ENCODE assay signal across 19 cellular contexts in the genomic region with DNA sequence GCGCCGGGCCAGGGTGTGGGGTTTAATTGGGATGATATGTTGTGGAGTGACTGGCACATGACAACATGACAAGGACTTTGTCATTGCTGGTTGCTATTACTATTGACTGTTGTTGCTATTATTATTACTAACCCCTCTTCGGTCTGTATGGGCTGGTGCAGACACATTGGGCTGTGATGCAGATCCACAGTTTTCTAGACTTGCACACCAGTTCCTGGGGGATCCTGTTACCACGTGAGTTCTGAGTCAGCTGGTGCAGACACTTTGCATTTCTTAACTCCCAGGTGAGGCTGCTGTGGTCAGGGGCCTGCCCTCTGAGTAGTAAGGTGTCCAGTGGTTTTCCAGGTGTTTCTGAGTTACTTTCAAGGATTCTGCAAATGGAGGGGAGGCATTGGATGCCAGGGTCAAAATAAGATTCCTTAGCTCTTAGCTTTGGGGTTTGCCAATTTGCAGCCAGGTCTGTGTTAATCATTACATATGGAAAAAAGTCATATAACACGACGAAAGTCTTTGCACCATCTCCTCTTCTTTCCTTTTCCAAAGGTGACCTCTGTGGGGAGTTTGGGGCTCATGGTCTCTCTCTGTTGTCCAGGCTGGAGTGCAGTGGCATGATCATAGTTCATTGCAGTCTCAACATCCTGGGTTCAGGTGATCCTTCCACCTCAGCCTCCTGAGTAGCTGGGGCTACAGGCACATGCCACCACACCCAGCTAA. TPM values are rescaled to one million over a fixed set of nuclear protein-coding genes. Genes with fewer than 3 reads are reported as not detected.
DNase-seq lines count a peak whose midpoint lies in the region; ATAC-seq, FAIRE-seq and TF ChIP-seq lines count a peak whose summit lies in the region.
"Had no signal": no experiment of that assay in that cellular context is flagged by ENCODE, and none has a peak within 500 bp of the region (broad histone marks: within the 10 kb centered on the region; RNA-seq: fewer than 3 reads in every experiment).

No MANE protein-coding gene starts in this region.

- no peak overlapping the region for H2AFZ ChIP-seq in astrocyte (ENCODE audit: low read depth, low read length)
- H2AFZ ChIP-seq in keratinocyte (ENCODE audit: control insufficient read depth, low read length): no peak overlapping the region

- H3K36me3 ChIP-seq in astrocyte (ENCODE audit: insufficient read depth, low read length) (no peaks in the 10 kb centered on the region), keratinocyte (ENCODE audit: control insufficient read depth in 2 of 2, extremely low read depth in 1 of 2, insufficient read depth in 2 of 2, low read length in 2 of 2) (peaks cover 1 to 4% of the 10 kb centered on the region in 2 experiments)
- H3K36me3 ChIP-seq: BE2C had no signal

- H3K4me1 ChIP-seq in astrocyte (ENCODE audit: insufficient read depth, low read length) (no peaks in the 10 kb centered on the region), keratinocyte (ENCODE audit: control insufficient read depth, extremely low read depth, insufficient read depth, low read length) (peaks cover 18% of the 10 kb centered on the region)
- H3K4me1 ChIP-seq: BE2C had no signal

- peaks cover 92% of the 10 kb centered on the region for H3K79me2 ChIP-seq in astrocyte (ENCODE audit: insufficient read depth, low read length)
- H3K79me2 ChIP-seq in keratinocyte (ENCODE audit: control insufficient read depth, insufficient read depth, low read length): peaks cover 68% of the 10 kb centered on the region

- TF ChIP-seq CTCF in natural killer cell (IDR thresholded peaks at IDR 0.05) (no peak), astrocyte (IDR thresholded peaks at IDR 0.05; ENCODE audit: insufficient read depth, low read depth, low read length) (no peak), keratinocyte (optimal IDR thresholded peaks at IDR 0.05 in 1 of 3, IDR thresholded peaks at IDR 0.05 in 1 of 3, conservative IDR thresholded peaks at IDR 0.05 in 1 of 3; ENCODE audit: extremely low read depth in 1 of 3, insufficient read depth in 2 of 3, low read length in 3 of 3) (no peak), GM20000 (IDR thresholded peaks at IDR 0.05; ENCODE audit: extremely low read depth, missing control alignments) (no peak)

- DNase-seq in natural killer cell (no peak), astrocyte (ENCODE audit: low read depth) (no peak), keratinocyte (ENCODE audit: low read depth, low spot score) (no peak), DMS79 (lab: John Stamatoyannopoulos, UW) (no peak), GM20000 (ENCODE audit: low spot score) (no peak), cerebellar nuclear complex (lab: John Stamatoyannopoulos, UW) (no peak)
- no peak for DNase-seq in natural killer cell treated with Interleukin-12 subunit alpha and Interleukin-12 subunit beta and Interleukin-15 and Interleukin-18, amount 100 ng/mL, for 72 hours (ENCODE audit: low spot score)
- DNase-seq in stimulated activated naive B cell treated with anti-CD40 and anti-IgM and Interleukin-4, amounts not matched to agents 10 μg/mL and 1 μg/mL and 100 μg/mL, for 72 hours: no peak
- DNase-seq: BE2C; CD8-positive, alpha-beta T cell; GF-D8; KBM-7; NCI-H1092; NCI-H1694; NCI-H345; NCI-H526 treated with DMSO at 0.1 percent for 48 hours; NK-92 treated with Interleukin-12 subunit alpha and Interleukin-12 subunit beta, amount 100 ng/mL, for 24 hours; OCI-M1 had no signal

- H3K27me3 Mint-ChIP-seq in natural killer cell (ENCODE audit: low read depth in 2 of 2): no peaks in the 10 kb centered on the region
- H3K27me3 Mint-ChIP-seq in natural killer cell treated with Interleukin-12 subunit alpha and Interleukin-12 subunit beta and Interleukin-15 and Interleukin-18, amount 100 ng/mL, for 72 hours: no peaks in the 10 kb centered on the region
- no peaks in the 10 kb centered on the region for H3K27me3 Mint-ChIP-seq in astrocyte (ENCODE audit: low read depth, unreplicated experiment)
- H3K27me3 Mint-ChIP-seq in stimulated activated naive B cell treated with anti-CD40 and anti-IgM and Interleukin-4, amounts not matched to agents 10 μg/mL and 1 μg/mL and 100 μg/mL, for 72 hours: no peaks in the 10 kb centered on the region

- H3K4me2 ChIP-seq in astrocyte (ENCODE audit: low read length) (no peak overlapping the region), keratinocyte (ENCODE audit: control insufficient read depth, extremely low read depth, insufficient read depth, low read depth, low read length) (no peak overlapping the region)

- H3K9me3 Mint-ChIP-seq in natural killer cell (no peaks in the 10 kb centered on the region), astrocyte (ENCODE audit: unreplicated experiment) (no peaks in the 10 kb centered on the region)
- no peaks in the 10 kb centered on the region for H3K9me3 Mint-ChIP-seq in natural killer cell treated with Interleukin-12 subunit alpha and Interleukin-12 subunit beta and Interleukin-15 and Interleukin-18, amount 100 ng/mL, for 72 hours
- no peaks in the 10 kb centered on the region for H3K9me3 Mint-ChIP-seq in stimulated activated naive B cell treated with anti-CD40 and anti-IgM and Interleukin-4, amounts not matched to agents 10 μg/mL and 1 μg/mL and 100 μg/mL, for 72 hours
- H3K9me3 Mint-ChIP-seq: CD8-positive, alpha-beta T cell had no signal

- H3K4me1 Mint-ChIP-seq in natural killer cell (peaks cover 39 to 48% of the 10 kb centered on the region in 2 donors), astrocyte (ENCODE audit: low read depth, unreplicated experiment) (peaks cover 10% of the 10 kb centered on the region)
- H3K4me1 Mint-ChIP-seq in natural killer cell treated with Interleukin-12 subunit alpha and Interleukin-12 subunit beta and Interleukin-15 and Interleukin-18, amount 100 ng/mL, for 72 hours (ENCODE audit: low read depth in 2 of 2): peaks cover 11 to 39% of the 10 kb centered on the region in 2 donors
- peaks cover 26 to 59% of the 10 kb centered on the region in 2 donors for H3K4me1 Mint-ChIP-seq in stimulated activated naive B cell treated with anti-CD40 and anti-IgM and Interleukin-4, amounts not matched to agents 10 μg/mL and 1 μg/mL and 100 μg/mL, for 72 hours

- no peak overlapping the region for H3K27ac ChIP-seq in astrocyte (ENCODE audit: low read depth, low read length)
- no peak overlapping the region for H3K27ac ChIP-seq in keratinocyte (ENCODE audit: control insufficient read depth, insufficient read depth, low read length)

- ATAC-seq in natural killer cell: no peak
- ATAC-seq in natural killer cell treated with Interleukin-12 subunit alpha and Interleukin-12 subunit beta and Interleukin-15 and Interleukin-18, amount 100 ng/mL, for 72 hours: no peak
- peak; percentile 52 to 74 for ATAC-seq in stimulated activated naive B cell treated with anti-CD40 and anti-IgM and Interleukin-4, amounts not matched to agents 10 μg/mL and 1 μg/mL and 100 μg/mL, for 72 hours (replicated peaks)
- ATAC-seq: CD8-positive, alpha-beta T cell had no signal

- H3K27me3 ChIP-seq in astrocyte (ENCODE audit: insufficient read depth, low read length) (no peaks in the 10 kb centered on the region), keratinocyte (ENCODE audit: control insufficient read depth, extremely low read depth, insufficient read depth, low read length) (no peaks in the 10 kb centered on the region)
- H3K27me3 ChIP-seq: BE2C had no signal

- H3K36me3 Mint-ChIP-seq in natural killer cell (no peaks in the 10 kb centered on the region), astrocyte (ENCODE audit: low read depth, unreplicated experiment) (peaks cover 10% of the 10 kb centered on the region)
- H3K36me3 Mint-ChIP-seq in natural killer cell treated with Interleukin-12 subunit alpha and Interleukin-12 subunit beta and Interleukin-15 and Interleukin-18, amount 100 ng/mL, for 72 hours: no peaks in the 10 kb centered on the region
- H3K36me3 Mint-ChIP-seq in stimulated activated naive B cell treated with anti-CD40 and anti-IgM and Interleukin-4, amounts not matched to agents 10 μg/mL and 1 μg/mL and 100 μg/mL, for 72 hours: peaks cover 22 to 23% of the 10 kb centered on the region in 2 donors

- H3K27ac Mint-ChIP-seq in natural killer cell (peak overlapping the region; percentile 11 to 54), astrocyte (ENCODE audit: unreplicated experiment) (peak overlapping the region; percentile 72)
- no peak overlapping the region for H3K27ac Mint-ChIP-seq in natural killer cell treated with Interleukin-12 subunit alpha and Interleukin-12 subunit beta and Interleukin-15 and Interleukin-18, amount 100 ng/mL, for 72 hours
- H3K27ac Mint-ChIP-seq in stimulated activated naive B cell treated with anti-CD40 and anti-IgM and Interleukin-4, amounts not matched to agents 10 μg/mL and 1 μg/mL and 100 μg/mL, for 72 hours: peak overlapping the region; percentile 31
- H3K27ac Mint-ChIP-seq: CD8-positive, alpha-beta T cell had no signal

- no peak for FAIRE-seq in astrocyte (lab: Jason Lieb, UNC)
- FAIRE-seq in keratinocyte (lab: Jason Lieb, UNC): peak; percentile 39
- FAIRE-seq: H1 had no signal

- H3K4me3 Mint-ChIP-seq in natural killer cell (no peak overlapping the region), astrocyte (ENCODE audit: unreplicated experiment) (no peak overlapping the region)
- no peak overlapping the region for H3K4me3 Mint-ChIP-seq in natural killer cell treated with Interleukin-12 subunit alpha and Interleukin-12 subunit beta and Interleukin-15 and Interleukin-18, amount 100 ng/mL, for 72 hours
- no peak overlapping the region for H3K4me3 Mint-ChIP-seq in stimulated activated naive B cell treated with anti-CD40 and anti-IgM and Interleukin-4, amounts not matched to agents 10 μg/mL and 1 μg/mL and 100 μg/mL, for 72 hours
- H3K4me3 Mint-ChIP-seq: CD8-positive, alpha-beta T cell had no signal

- H3K9me3 ChIP-seq in astrocyte (ENCODE audit: insufficient read depth, low read depth, low read length): no peaks in the 10 kb centered on the region
- H3K9me3 ChIP-seq in keratinocyte (ENCODE audit: control insufficient read depth, low read depth, low read length): no peaks in the 10 kb centered on the region
- H3K9me3 ChIP-seq: BE2C had no signal

- H3K9me1 ChIP-seq in keratinocyte (ENCODE audit: control insufficient read depth, extremely low read depth, insufficient read depth, low read length): peaks cover 4% of the 10 kb centered on the region

- H3K9ac ChIP-seq in astrocyte (ENCODE audit: low read length): no peak overlapping the region
- no peak overlapping the region for H3K9ac ChIP-seq in keratinocyte (ENCODE audit: control insufficient read depth, extremely low read depth, insufficient read depth, low read length)

- H3K4me3 ChIP-seq in astrocyte (ENCODE audit: insufficient read depth, low read depth, low read length): no peak overlapping the region
- H3K4me3 ChIP-seq in keratinocyte (ENCODE audit: control insufficient read depth in 2 of 3, extremely low read depth in 1 of 3, insufficient read depth in 2 of 3, low read depth in 1 of 3, low read length in 3 of 3): no peak overlapping the region

- dilution Hi-C loops in keratinocyte (cut with MboI; ENCODE audit: extremely low pct_ligation_motif_present, low sequenced_read_pairs): no loop called here

- H4K20me1 ChIP-seq in astrocyte (ENCODE audit: insufficient read depth, low read length) (peaks cover 92% of the 10 kb centered on the region), keratinocyte (ENCODE audit: control insufficient read depth, extremely low read depth, insufficient read depth, low read length) (peaks cover 10% of the 10 kb centered on the region)

- intact Hi-C loops in natural killer cell (cut with micrococcal nuclease): no loop called here

RNA-seq across cellular contexts. Expression of a gene that starts 19.3 kb away (rescaled TPM):
- total RNA-seq in natural killer cell (10 to 100 TPM; 31.9 to 37.4 (median 34.1) TPM), astrocyte (16.5 and 20.7 TPM in 2 replicates)
- 10 to 100 TPM; 14.4 to 17.5 TPM for total RNA-seq in natural killer cell treated with Interleukin-12 subunit alpha and Interleukin-12 subunit beta and Interleukin-15 and Interleukin-18, amount 100 ng/mL, for 72 hours
- 0.28 to 0.50 TPM (median 0.42 TPM) in 3 replicates for polyA plus RNA-seq in keratinocyte
- polyA plus RNA-seq in keratinocyte (2011; ENCODE audit: low read depth): 1.0 TPM
- 0.19 and 0.39 TPM in 2 replicates for polyA plus RNA-seq in keratinocyte (2011; cell fraction: cytosol; rRNA removed)
- polyA plus RNA-seq in keratinocyte (2011; cell fraction: nucleus; rRNA removed): 5.0 and 5.1 TPM in 2 replicates
- polyA plus RNA-seq in keratinocyte (2012; ENCODE audit: low replicate concordance): 2.8 and 4.8 TPM in 2 replicates
- 0.86 to 14.4 TPM (median 4.5 TPM) in 3 replicates for polyA minus RNA-seq in keratinocyte
- polyA minus RNA-seq in keratinocyte (2011; cell fraction: cytosol; rRNA and poly(A)+ RNA removed): 3.8 TPM
- polyA minus RNA-seq in keratinocyte (2011; cell fraction: nucleus; rRNA and poly(A)+ RNA removed): 7.5 and 8.1 TPM in 2 replicates

RNA-seq across cellular contexts. Expression of a gene that starts 55.3 kb away (rescaled TPM):
- total RNA-seq in natural killer cell (1 to 10 TPM; 1.5 to 2.0 (median 1.5) TPM), astrocyte (not detected in 2 replicates)
- total RNA-seq in natural killer cell treated with Interleukin-12 subunit alpha and Interleukin-12 subunit beta and Interleukin-15 and Interleukin-18, amount 100 ng/mL, for 72 hours: under 1 TPM in 1 of 2 donors, not detected in 1; 0.10 TPM
- polyA plus RNA-seq in keratinocyte: not detected in 3 replicates
- not detected for polyA plus RNA-seq in keratinocyte (2011; ENCODE audit: low read depth)
- polyA plus RNA-seq in keratinocyte (2011; cell fraction: cytosol; rRNA removed): not detected in 2 replicates
- 0.04 TPM in 1 of 2 replicates, not detected in the other for polyA plus RNA-seq in keratinocyte (2011; cell fraction: nucleus; rRNA removed)
- 0.13 TPM in 1 of 2 replicates, not detected in the other for polyA plus RNA-seq in keratinocyte (2012; ENCODE audit: low replicate concordance)
- polyA minus RNA-seq in keratinocyte: not detected in 3 replicates
- not detected for polyA minus RNA-seq in keratinocyte (2011; cell fraction: cytosol; rRNA and poly(A)+ RNA removed)
- not detected in 2 replicates for polyA minus RNA-seq in keratinocyte (2011; cell fraction: nucleus; rRNA and poly(A)+ RNA removed)
- total RNA-seq: H1 had no signal

Comparison
In these comparisons a context has a peak if more than half of its experiments do, and no peak if none do; other contexts are left out.
1. H3K27ac Mint-ChIP-seq: peak in natural killer cell (2 of 2), astrocyte (single experiment) and stimulated activated naive B cell treated with anti-CD40 and anti-IgM and Interleukin-4, amounts not matched to agents 10 μg/mL and 1 μg/mL and 100 μg/mL, for 72 hours (single experiment); none in natural killer cell treated with Interleukin-12 subunit alpha and Interleukin-12 subunit beta and Interleukin-15 and Interleukin-18, amount 100 ng/mL, for 72 hours (0 of 2).
2. ATAC-seq: peak in stimulated activated naive B cell treated with anti-CD40 and anti-IgM and Interleukin-4, amounts not matched to agents 10 μg/mL and 1 μg/mL and 100 μg/mL, for 72 hours (2 of 2); none in natural killer cell (0 of 3) and natural killer cell treated with Interleukin-12 subunit alpha and Interleukin-12 subunit beta and Interleukin-15 and Interleukin-18, amount 100 ng/mL, for 72 hours (0 of 2).